22 cellular contexts compared by ENCODE assay signal in genomic region chr2:2668681-2669265, GRCh38.
A peak's percentile ranks its signal among the peaks of the same experiment; 100 is the strongest.
DNase-seq lines count a peak whose midpoint lies in the region; ATAC-seq, FAIRE-seq and TF ChIP-seq lines count a peak whose summit lies in the region.
"Had no signal": no experiment of that assay in that cellular context is flagged by ENCODE, and none has a peak within 500 bp of the region (broad histone marks: within the 10 kb centered on the region; RNA-seq: fewer than 3 reads in every experiment).

No MANE protein-coding gene starts in this region.

- H3K27ac Mint-ChIP-seq in GM23338 (peak overlapping the region; percentile 59; the same call in 1 of the 2 replicates), astrocyte (ENCODE audit: unreplicated experiment) (peak overlapping the region; percentile 67)
- H3K27ac Mint-ChIP-seq: B cell; CD4-positive, alpha-beta T cell; CD8-positive, alpha-beta T cell had no signal

- H3K36me3 ChIP-seq in GM23338 (ENCODE audit: insufficient read depth) (no peaks in the 10 kb centered on the region), astrocyte (ENCODE audit: insufficient read depth, low read length) (no peaks in the 10 kb centered on the region), neuronal stem cell (replicated peaks in 1 of 2; ENCODE audit: control insufficient read depth in 2 of 2, insufficient read depth in 2 of 2, low read length in 2 of 2) (no peaks in the 10 kb centered on the region)
- H3K36me3 ChIP-seq: BLaER1 treated with 17β-estradiol and CSF1 and Interleukin-3, amounts not matched to agents 10 nM and 100 nM had no signal

- H3K79me2 ChIP-seq in GM23338 (replicated peaks; ENCODE audit: insufficient read depth), result no peaks in the 10 kb centered on the region
- H3K79me2 ChIP-seq in astrocyte (ENCODE audit: insufficient read depth, low read length), result no peaks in the 10 kb centered on the region

- no peak overlapping the region for H4K8ac ChIP-seq in neuronal stem cell (ENCODE audit: low read depth, low read length)

- H3K27ac ChIP-seq in GM23338 (ENCODE audit: low read depth), result no peak overlapping the region
- H3K27ac ChIP-seq in astrocyte (ENCODE audit: low read depth, low read length), result no peak overlapping the region
- no peak overlapping the region for H3K27ac ChIP-seq in neuronal stem cell (replicated peaks; ENCODE audit: low read length)
- H3K27ac ChIP-seq: 22Rv1; A549; BLaER1 treated with 17β-estradiol and CSF1 and Interleukin-3, amounts not matched to agents 10 nM and 100 nM; C4-2B had no signal

- no peak for FAIRE-seq in astrocyte (lab: Jason Lieb, UNC)
- FAIRE-seq: A549, D721Med, G401.6, GM12891, GM19239 had no signal

- no peak overlapping the region for H2BK12ac ChIP-seq in neuronal stem cell (ENCODE audit: low read length)

- H3K4me3 Mint-ChIP-seq in GM23338 (no peak overlapping the region), astrocyte (ENCODE audit: unreplicated experiment) (no peak overlapping the region)
- H3K4me3 Mint-ChIP-seq: B cell; CD4-positive, alpha-beta T cell; CD8-positive, alpha-beta T cell had no signal

- H3K4me1 ChIP-seq in GM23338 (ENCODE audit: insufficient read depth), result no peaks in the 10 kb centered on the region; the same call in 1 of the 2 replicates
- H3K4me1 ChIP-seq in astrocyte (ENCODE audit: insufficient read depth, low read length), result peaks cover 5% of the 10 kb centered on the region
- no peaks in the 10 kb centered on the region for H3K4me1 ChIP-seq in neuronal stem cell (ENCODE audit: control insufficient read depth in 2 of 2, insufficient read depth in 1 of 2, low read depth in 1 of 2, low read length in 2 of 2)
- H3K4me1 ChIP-seq: BLaER1 treated with 17β-estradiol and CSF1 and Interleukin-3, amounts not matched to agents 10 nM and 100 nM; Caco-2 had no signal

- H3F3A ChIP-seq in GM23338 (replicated peaks; ENCODE audit: low read depth), result no peaks in the 10 kb centered on the region

- H3K36me3 Mint-ChIP-seq in GM23338 (ENCODE audit: low read depth) (peaks cover 4% of the 10 kb centered on the region; the same call in 1 of the 3 replicates), astrocyte (ENCODE audit: low read depth, unreplicated experiment) (no peaks in the 10 kb centered on the region)
- H3K36me3 Mint-ChIP-seq: CD8-positive, alpha-beta T cell had no signal

- H3K9me3 ChIP-seq in astrocyte (ENCODE audit: insufficient read depth, low read depth, low read length) (peaks cover 4% of the 10 kb centered on the region), neuronal stem cell (replicated peaks in 1 of 2; ENCODE audit: control insufficient read depth in 2 of 2, insufficient read depth in 1 of 2, low read depth in 1 of 2, low read length in 2 of 2) (peaks cover 0 to 2% of the 10 kb centered on the region in 2 donors)
- H3K9me3 ChIP-seq: A549; BLaER1 treated with 17β-estradiol and CSF1 and Interleukin-3, amounts not matched to agents 10 nM and 100 nM; Caco-2 had no signal

- H3K9me2 ChIP-seq in GM23338 (ENCODE audit: insufficient read depth), result peaks cover 7% of the 10 kb centered on the region; the same call in 1 of the 2 replicates

- H3K4ac ChIP-seq in neuronal stem cell (ENCODE audit: low read length), result peak overlapping the region; percentile 29

- H4K20me1 ChIP-seq in GM23338 (replicated peaks; ENCODE audit: insufficient read depth) (no peaks in the 10 kb centered on the region), astrocyte (ENCODE audit: insufficient read depth, low read length) (no peaks in the 10 kb centered on the region)

- no peak overlapping the region for H3K14ac ChIP-seq in neuronal stem cell (ENCODE audit: low read length)

- no peak overlapping the region for H2BK120ac ChIP-seq in neuronal stem cell (ENCODE audit: low read depth, low read length)

- H2AFZ ChIP-seq in GM23338 (no peak overlapping the region), astrocyte (ENCODE audit: low read depth, low read length) (no peak overlapping the region), neuronal stem cell (ENCODE audit: low read length) (no peak overlapping the region)

- peaks cover 17% of the 10 kb centered on the region for H3K27me3 Mint-ChIP-seq in GM23338 (ENCODE audit: insufficient read depth, low read depth, poor library complexity)
- H3K27me3 Mint-ChIP-seq in astrocyte (ENCODE audit: low read depth, unreplicated experiment), result peaks cover 26% of the 10 kb centered on the region
- H3K27me3 Mint-ChIP-seq: B cell; CD4-positive, alpha-beta T cell had no signal

- no peak overlapping the region for H2BK5ac ChIP-seq in neuronal stem cell (ENCODE audit: low read length)

- H3K4me3 ChIP-seq in GM23338 (no peak overlapping the region), astrocyte (ENCODE audit: insufficient read depth, low read depth, low read length) (no peak overlapping the region), neuronal stem cell (ENCODE audit: low read length in 2 of 2) (no peak overlapping the region)
- H3K4me3 ChIP-seq: A549; BLaER1 treated with 17β-estradiol and CSF1 and Interleukin-3, amounts not matched to agents 10 nM and 100 nM had no signal

- no peaks in the 10 kb centered on the region for H3K79me1 ChIP-seq in neuronal stem cell (ENCODE audit: low read depth, low read length)

- no peak overlapping the region for H4K91ac ChIP-seq in neuronal stem cell (ENCODE audit: low read depth, low read length, poor library complexity)

- H3K9ac ChIP-seq in astrocyte (ENCODE audit: low read length) (no peak overlapping the region), neuronal stem cell (ENCODE audit: low read depth, low read length, poor library complexity) (peak overlapping the region; percentile 1)
- H3K9ac ChIP-seq: BLaER1 treated with 17β-estradiol and CSF1 and Interleukin-3, amounts not matched to agents 10 nM and 100 nM had no signal

- H3K18ac ChIP-seq in neuronal stem cell (ENCODE audit: low read length), result peak overlapping the region; percentile 57

- H3K9me3 Mint-ChIP-seq in GM23338, result peaks cover 4% of the 10 kb centered on the region; the same call in 1 of the 3 replicates
- H3K9me3 Mint-ChIP-seq in astrocyte (ENCODE audit: unreplicated experiment), result no peaks in the 10 kb centered on the region
- H3K9me3 Mint-ChIP-seq: CD4-positive, alpha-beta T cell; CD8-positive, alpha-beta T cell had no signal

- no peak overlapping the region for H3K23ac ChIP-seq in neuronal stem cell (ENCODE audit: low read depth, low read length, poor library complexity)

- no CpG with 5 or more reads among the region's 21 CpGs for WGBS in neuronal stem cell (ENCODE audit: extremely low coverage in 2 of 2, insufficient read length in 2 of 2, insufficient replicate concordance in 1 of 2), 2 donors

- H3K4me2 ChIP-seq in GM23338 (no peak overlapping the region), astrocyte (ENCODE audit: low read length) (no peak overlapping the region), neuronal stem cell (ENCODE audit: insufficient read depth, low read length, poor library complexity, severe bottlenecking) (no peak overlapping the region)
- H3K4me2 ChIP-seq: A549; BLaER1 treated with 17β-estradiol and CSF1 and Interleukin-3, amounts not matched to agents 10 nM and 100 nM had no signal

- ATAC-seq in GM23338 (no peak), HG03095 (IDR thresholded peaks at IDR 0.05; ENCODE audit: unreplicated experiment) (no peak)
- ATAC-seq: A549; CD8-positive, alpha-beta T cell had no signal

- DNase-seq in GM23338 (ENCODE audit: low spot score), result no peak
- no peak for DNase-seq in astrocyte (ENCODE audit: low read depth)
- DNase-seq in neuronal stem cell (ENCODE audit: low spot score), result no peak
- DNase-seq in iPS-NIHi11 (ENCODE audit: low spot score), result no peak
- no peak for DNase-seq in LoVo (ENCODE audit: low spot score)
- DNase-seq: AML-193; Caco-2; Calu3; CD4-positive, alpha-beta T cell; CD8-positive, alpha-beta T cell; DMS79 treated with DMSO at 0.1 percent for 48 hours; GF-D8 had no signal

- peak overlapping the region; percentile 51 for H2AK5ac ChIP-seq in neuronal stem cell (ENCODE audit: low read depth, low read length)

- no peak for TF ChIP-seq CTCF in GM23338 (conservative IDR thresholded peaks at IDR 0.05; ENCODE audit: low read depth in 2 of 2)
- no peak for TF ChIP-seq CTCF in astrocyte (IDR thresholded peaks at IDR 0.05; ENCODE audit: insufficient read depth, low read depth, low read length)

- peak overlapping the region; percentile 56 for H2BK15ac ChIP-seq in neuronal stem cell (ENCODE audit: low read length)

- no peaks in the 10 kb centered on the region for H3K27me3 ChIP-seq in GM23338 (ENCODE audit: insufficient read depth)
- no peaks in the 10 kb centered on the region for H3K27me3 ChIP-seq in astrocyte (ENCODE audit: insufficient read depth, low read length)
- no peaks in the 10 kb centered on the region for H3K27me3 ChIP-seq in neuronal stem cell (ENCODE audit: control insufficient read depth in 3 of 3, insufficient read depth in 3 of 3, low read depth in 1 of 3, low read length in 3 of 3)
- H3K27me3 ChIP-seq: BLaER1 treated with 17β-estradiol and CSF1 and Interleukin-3, amounts not matched to agents 10 nM and 100 nM had no signal

- H3K4me1 Mint-ChIP-seq in GM23338, result peaks cover 12% of the 10 kb centered on the region; the same call in 2 of the 3 replicates
- H3K4me1 Mint-ChIP-seq in astrocyte (ENCODE audit: low read depth, unreplicated experiment), result peaks cover 24% of the 10 kb centered on the region
- H3K4me1 Mint-ChIP-seq: B cell had no signal

TF ChIP-seq in GM23338, 12 proteins besides CTCF, POLR2A, EP300 and RAD21 (continues in another document):
- TF ChIP-seq ZNF331 (CRISPR knock-in tag; IDR thresholded peaks at IDR 0.05; ENCODE audit: low read depth) (no peak), STAT1 (IDR thresholded peaks at IDR 0.05; ENCODE audit: unreplicated experiment) (no peak), CREB1 (CRISPR knock-in tag; IDR thresholded peaks at IDR 0.05; ENCODE audit: low read depth) (no peak), ZNF114 (CRISPR knock-in tag; IDR thresholded peaks at IDR 0.05) (no peak), POLR2AphosphoS5 (IDR thresholded peaks at IDR 0.05; ENCODE audit: low read depth) (no peak), NANOG (IDR thresholded peaks at IDR 0.05; ENCODE audit: borderline replicate concordance) (no peak)
